8 cellular contexts compared by ENCODE assay signal in genomic region chr9:92151691-92152393, GRCh38. TPM values are rescaled to one million over a fixed set of nuclear protein-coding genes. Genes with fewer than 3 reads are reported as not detected.
DNase-seq lines count a peak whose midpoint lies in the region; ATAC-seq and TF ChIP-seq lines count a peak whose summit lies in the region.

No MANE protein-coding gene starts in this region.

- DNase-seq in ELR (ENCODE audit: low read depth) (peak; percentile 97), NCI-H1105 treated with DMSO at 0.1 percent for 48 hours (lab: John Stamatoyannopoulos, UW) (peak; percentile 50), breast epithelium (ENCODE audit: low spot score in 2 of 2) (peak; percentile 65 to 87), ovary (peak in 1 of 5 donors; percentile 38), endothelial cell (ENCODE audit: low spot score) (no peak)
- DNase-seq in activated CD8-positive, alpha-beta memory T cell treated with anti-CD3 and anti-CD28 coated beads, Interleukin-2, amount 50 U/mL, for 4 hours = no peak

- H3K4me3 ChIP-seq in breast epithelium = no peak overlapping the region
- no peak overlapping the region for H3K4me3 ChIP-seq in ovary

- no peaks in the 10 kb centered on the region for H3K9me3 Mint-ChIP-seq in endothelial cell (ENCODE audit: unreplicated experiment)

- H3K9me3 ChIP-seq in breast epithelium (no peaks in the 10 kb centered on the region), ovary (no peaks in the 10 kb centered on the region)

- H3K27me3 ChIP-seq in breast epithelium = no peaks in the 10 kb centered on the region
- no peaks in the 10 kb centered on the region for H3K27me3 ChIP-seq in ovary

- WGBS in ovary, 3 donors = 63 to 73% (median 69%) methylated on average over 15 of the region's 15 CpGs

- H3K36me3 ChIP-seq in breast epithelium (no peaks in the 10 kb centered on the region), ovary (no peaks in the 10 kb centered on the region)

- TF ChIP-seq EP300 in ovary (IDR thresholded peaks at IDR 0.05) = no peak

- peak overlapping the region; percentile 40 to 58 for H3K27ac ChIP-seq in breast epithelium
- H3K27ac ChIP-seq in ovary = peak overlapping the region; percentile 14 to 22

- H3K36me3 Mint-ChIP-seq in endothelial cell (ENCODE audit: low read depth, unreplicated experiment) = no peaks in the 10 kb centered on the region

- peaks cover 2% of the 10 kb centered on the region for H3K27me3 Mint-ChIP-seq in endothelial cell (ENCODE audit: unreplicated experiment)

- intact Hi-C loops in breast epithelium (cut with DNase I; ENCODE audit: low total_unique reads) = no loop called here
- intact Hi-C loops in ovary (cut with DNase I) = no loop called here

- no peak for TF ChIP-seq CTCF in breast epithelium (IDR thresholded peaks at IDR 0.05)
- TF ChIP-seq CTCF in ovary (IDR thresholded peaks at IDR 0.05) = no peak
- no peak for TF ChIP-seq CTCF in endothelial cell (IDR thresholded peaks at IDR 0.05; ENCODE audit: unreplicated experiment)

- H3K4me1 Mint-ChIP-seq in endothelial cell (ENCODE audit: unreplicated experiment) = peaks cover 20% of the 10 kb centered on the region

- no peak for TF ChIP-seq POLR2A in breast epithelium (IDR thresholded peaks at IDR 0.05)
- TF ChIP-seq POLR2A in ovary (IDR thresholded peaks at IDR 0.05) = no peak

- no peak overlapping the region for H3K27ac Mint-ChIP-seq in endothelial cell (ENCODE audit: unreplicated experiment)

- ATAC-seq in GM19397 (IDR thresholded peaks at IDR 0.05; ENCODE audit: unreplicated experiment) (no peak), HG02884 (IDR thresholded peaks at IDR 0.05; ENCODE audit: unreplicated experiment) (no peak)

- no peak overlapping the region for H3K4me3 Mint-ChIP-seq in endothelial cell (ENCODE audit: unreplicated experiment)

- H3K4me1 ChIP-seq in breast epithelium = no peaks in the 10 kb centered on the region
- H3K4me1 ChIP-seq in ovary (ENCODE audit: insufficient read depth) = peaks cover 11% of the 10 kb centered on the region

RNA-seq across cellular contexts. Expression of gene SPTLC1, which starts 36.6 kb away (rescaled TPM):
- total RNA-seq in breast epithelium (100 to 1,000 TPM in 1 of 3 donors, 10 to 100 TPM in 2; 89.8 to 109 (median 99.7) TPM), ovary (10 to 100 TPM; 60.1 to 80.2 (median 72.0) TPM), endothelial cell (ENCODE audit: unreplicated experiment) (69.2 TPM)
- 10 to 100 TPM; 54.3 to 77.7 TPM for polyA plus RNA-seq in ovary

Comparison
In these comparisons a context has a peak if more than half of its experiments do, and no peak if none do; other contexts are left out.
1. DNase-seq: peak in ELR (single experiment), NCI-H1105 treated with DMSO at 0.1 percent for 48 hours (single experiment) and breast epithelium (2 of 2); none in activated CD8-positive, alpha-beta memory T cell treated with anti-CD3 and anti-CD28 coated beads, Interleukin-2, amount 50 U/mL, for 4 hours (single experiment) and endothelial cell (single experiment).